Comparison of ENCODE assay signal across 24 cellular contexts in the genomic region with DNA sequence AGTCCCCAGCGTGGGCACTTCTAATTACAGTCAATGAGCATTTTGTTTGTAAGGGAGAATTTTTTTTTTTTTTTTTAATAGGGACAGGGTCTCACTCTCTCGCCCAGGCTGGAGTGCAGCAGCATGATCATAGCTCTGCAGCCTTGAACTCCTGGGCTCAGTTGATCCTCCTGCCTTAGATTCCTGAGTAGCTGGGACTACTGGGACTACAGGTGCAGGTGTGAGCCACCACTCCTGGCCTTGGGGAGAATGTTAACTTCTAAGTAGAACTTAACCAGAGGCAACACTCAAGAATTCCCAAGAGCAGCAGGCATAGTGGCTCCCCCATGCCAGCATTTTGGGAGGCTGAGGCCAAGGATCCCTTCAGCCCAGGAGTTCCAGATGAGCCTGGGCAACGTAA.
"Had no signal": no experiment of that assay in that cellular context is flagged by ENCODE, and none has a peak within 500 bp of the region (broad histone marks: within the 10 kb centered on the region; RNA-seq: fewer than 3 reads in every experiment).

No MANE protein-coding gene starts in this region.

- H3K9ac ChIP-seq: parathyroid adenoma had no signal

- H3K27me3 ChIP-seq: esophagus squamous epithelium, gastroesophageal sphincter, right lobe of liver, testis, tibial nerve, upper lobe of right lung had no signal

- DNase-seq: dermis blood vessel endothelial cell; esophagus squamous epithelium; foreskin fibroblast; glutamatergic neuron; immature natural killer cell; left ventricle myocardium inferior; lower lobe of right lung; midbrain; naive B cell; psoas muscle; retina; stimulated activated CD4-positive, alpha-beta T cell treated with anti-CD3 and anti-CD28 coated beads, Interleukin-4, amount 100 ng/mL, for 1 hour; stimulated activated CD8-positive, alpha-beta memory T cell treated with anti-CD3 and anti-CD28 coated beads, Interleukin-4, amount 100 ng/mL, for 48 hours; stimulated activated naive CD8-positive, alpha-beta T cell treated with anti-CD3 and anti-CD28 coated beads, Interleukin-15, amount 100 ng/mL, for 72 hours; testis; upper lobe of right lung had no signal

- H3K4me3 ChIP-seq: esophagus squamous epithelium, gastroesophageal sphincter, left ventricle myocardium inferior, lower lobe of right lung, psoas muscle, right lobe of liver, testis, tibial nerve, upper lobe of right lung had no signal

- ATAC-seq: gastroesophageal sphincter; lower lobe of right lung; psoas muscle; stimulated activated effector memory CD8-positive, alpha-beta T cell treated with anti-CD3 and anti-CD28 coated beads, Interleukin-12 subunit alpha, Interleukin-12 subunit beta, amount 100 ng/mL, for 72 hours; stimulated activated naive CD8-positive, alpha-beta T cell treated with anti-CD3 and anti-CD28 coated beads, Interleukin-15, amount 100 ng/mL, for 72 hours; upper lobe of right lung had no signal

- H3K9me3 Mint-ChIP-seq: immature natural killer cell; memory B cell; naive B cell; nephron; stimulated activated effector memory CD8-positive, alpha-beta T cell treated with anti-CD3 and anti-CD28 coated beads, Interleukin-12 subunit alpha, Interleukin-12 subunit beta, amount 100 ng/mL, for 72 hours; stimulated activated naive CD8-positive, alpha-beta T cell treated with anti-CD3 and anti-CD28 coated beads, Interleukin-15, amount 100 ng/mL, for 72 hours had no signal

- FAIRE-seq: keratinocyte had no signal

- H2AFZ ChIP-seq: parathyroid adenoma had no signal

- H3K27ac Mint-ChIP-seq: immature natural killer cell; memory B cell; nephron; stimulated activated effector memory CD8-positive, alpha-beta T cell treated with anti-CD3 and anti-CD28 coated beads, Interleukin-12 subunit alpha, Interleukin-12 subunit beta, amount 100 ng/mL, for 72 hours had no signal

- H3K36me3 ChIP-seq: esophagus squamous epithelium, gastroesophageal sphincter, left ventricle myocardium inferior, lower lobe of right lung, right lobe of liver, tibial nerve, upper lobe of right lung had no signal

- H3K27ac ChIP-seq: esophagus squamous epithelium, gastroesophageal sphincter, left ventricle myocardium inferior, lower lobe of right lung, parathyroid adenoma, psoas muscle, testis, tibial nerve, upper lobe of right lung had no signal

- H3K79me2 ChIP-seq: parathyroid adenoma had no signal

- H3K9me3 ChIP-seq: esophagus squamous epithelium, gastroesophageal sphincter, left ventricle myocardium inferior, lower lobe of right lung, psoas muscle, right lobe of liver, testis, tibial nerve, upper lobe of right lung had no signal

- H3K4me1 ChIP-seq: psoas muscle had no signal

- H3K36me3 Mint-ChIP-seq: immature natural killer cell, memory B cell, naive B cell had no signal
